Comparison of ENCODE assay signal across 19 cellular contexts in the genomic region with DNA sequence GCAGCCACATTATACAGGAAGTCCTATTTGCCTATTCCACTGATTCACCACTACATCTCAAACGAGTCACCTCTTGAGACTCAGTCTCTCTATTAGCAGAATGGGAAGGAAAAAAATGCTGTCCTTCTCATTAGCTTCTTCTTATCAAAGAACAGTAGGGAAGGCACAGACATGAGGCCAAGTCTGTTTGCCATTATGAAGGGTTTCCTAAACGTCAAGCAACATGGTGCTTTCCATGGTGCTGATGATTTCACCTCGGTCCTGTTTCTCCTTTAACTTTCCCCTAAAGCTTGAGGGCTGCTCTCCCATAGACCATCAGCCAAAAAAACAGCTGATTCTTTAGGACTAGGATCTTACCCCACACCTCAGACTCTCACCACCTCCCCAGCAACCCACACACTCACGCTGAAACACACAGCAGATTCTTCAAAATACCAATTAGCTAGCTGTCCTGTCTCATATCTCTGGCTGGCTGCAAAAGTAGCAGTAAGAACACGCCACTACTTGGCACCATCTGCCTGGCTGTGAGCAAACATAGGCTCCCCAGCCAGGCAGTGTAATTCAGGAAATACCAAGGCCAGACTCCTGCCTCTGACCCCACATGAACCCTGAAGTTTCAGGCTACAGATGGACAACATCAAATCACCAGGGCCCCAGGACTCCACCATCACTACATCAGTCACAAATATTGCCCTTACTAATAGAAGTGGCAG. TPM values are rescaled to one million over a fixed set of nuclear protein-coding genes. Genes with fewer than 3 reads are reported as not detected.
DNase-seq lines count a peak whose midpoint lies in the region; TF ChIP-seq lines count a peak whose summit lies in the region.
"Had no signal": no experiment of that assay in that cellular context is flagged by ENCODE, and none has a peak within 500 bp of the region (broad histone marks: within the 10 kb centered on the region; RNA-seq: fewer than 3 reads in every experiment).

No MANE protein-coding gene starts in this region.

- no peaks in the 10 kb centered on the region for H3K79me1 ChIP-seq in neuronal stem cell (ENCODE audit: low read depth, low read length)

- no peak overlapping the region for H2BK15ac ChIP-seq in neuronal stem cell (ENCODE audit: low read length)

- H3K27me3 ChIP-seq in esophagus muscularis mucosa (peaks cover 0 to 13% (median 0%) of the 10 kb centered on the region in 4 donors), neuronal stem cell (ENCODE audit: control insufficient read depth in 3 of 3, insufficient read depth in 3 of 3, low read depth in 1 of 3, low read length in 3 of 3) (no peaks in the 10 kb centered on the region)

- H3K9me3 ChIP-seq in esophagus muscularis mucosa (no peaks in the 10 kb centered on the region), neuronal stem cell (replicated peaks in 1 of 2; ENCODE audit: control insufficient read depth in 2 of 2, insufficient read depth in 1 of 2, low read depth in 1 of 2, low read length in 2 of 2) (no peaks in the 10 kb centered on the region)

- no peak overlapping the region for H3K4ac ChIP-seq in neuronal stem cell (ENCODE audit: low read length)

- no peak overlapping the region for H2AFZ ChIP-seq in neuronal stem cell (ENCODE audit: low read length)

- TF ChIP-seq POLR2A in esophagus muscularis mucosa (IDR thresholded peaks at IDR 0.05; ENCODE audit: low read depth) = no peak

- H3K4me1 ChIP-seq in esophagus muscularis mucosa (no peaks in the 10 kb centered on the region), neuronal stem cell (ENCODE audit: control insufficient read depth in 2 of 2, insufficient read depth in 1 of 2, low read depth in 1 of 2, low read length in 2 of 2) (peaks cover 0 to 8% of the 10 kb centered on the region in 2 donors)

- no peak overlapping the region for H3K9ac ChIP-seq in neuronal stem cell (ENCODE audit: low read depth, low read length, poor library complexity)

- no peak overlapping the region for H2BK120ac ChIP-seq in neuronal stem cell (ENCODE audit: low read depth, low read length)

- H3K4me3 ChIP-seq in esophagus muscularis mucosa = no peak overlapping the region
- no peak overlapping the region for H3K4me3 ChIP-seq in neuronal stem cell (ENCODE audit: low read length in 2 of 2)

- H2AK5ac ChIP-seq in neuronal stem cell (ENCODE audit: low read depth, low read length) = no peak overlapping the region

- H3K27ac ChIP-seq in esophagus muscularis mucosa (replicated peaks in 1 of 4) (no peak overlapping the region), neuronal stem cell (replicated peaks; ENCODE audit: low read length) (no peak overlapping the region)
- H3K27ac ChIP-seq: HL-60 had no signal

- no peak overlapping the region for H4K8ac ChIP-seq in neuronal stem cell (ENCODE audit: low read depth, low read length)

- 51% methylated on average over 5 of the region's 5 CpGs for WGBS in esophagus muscularis mucosa
- no CpG with 5 or more reads among the region's 5 CpGs for WGBS in neuronal stem cell (ENCODE audit: extremely low coverage in 2 of 2, insufficient read length in 2 of 2, insufficient replicate concordance in 1 of 2), 2 donors

- H3K36me3 ChIP-seq in esophagus muscularis mucosa (no peaks in the 10 kb centered on the region), neuronal stem cell (replicated peaks in 1 of 2; ENCODE audit: control insufficient read depth in 2 of 2, insufficient read depth in 2 of 2, low read length in 2 of 2) (no peaks in the 10 kb centered on the region)

- intact Hi-C loops in esophagus muscularis mucosa (cut with DNase I) = no loop called here

- no peak for TF ChIP-seq EP300 in esophagus muscularis mucosa (IDR thresholded peaks at IDR 0.05)

- no peak overlapping the region for H3K18ac ChIP-seq in neuronal stem cell (ENCODE audit: low read length)

- H3K14ac ChIP-seq in neuronal stem cell (ENCODE audit: low read length) = no peak overlapping the region

- no peak for TF ChIP-seq CTCF in esophagus muscularis mucosa (IDR thresholded peaks at IDR 0.05)

- H2BK12ac ChIP-seq in neuronal stem cell (ENCODE audit: low read length) = no peak overlapping the region

- no peak overlapping the region for H4K91ac ChIP-seq in neuronal stem cell (ENCODE audit: low read depth, low read length, poor library complexity)

- DNase-seq in SIG-M5 treated with dmso at 0.1 percent for 504 hours (lab: John Stamatoyannopoulos, UW; ENCODE audit: unreplicated experiment) = peak; percentile 5
- no peak for DNase-seq in SIG-M5 (lab: John Stamatoyannopoulos, UW)
- peak; percentile 19 for DNase-seq in esophagus muscularis mucosa (ENCODE audit: extremely low spot score)
- no peak for DNase-seq in neuronal stem cell (ENCODE audit: low spot score)
- DNase-seq in putamen (ENCODE audit: low spot score) = no peak
- DNase-seq in SHP77 treated with DMSO at 0.1 percent for 48 hours (lab: John Stamatoyannopoulos, UW) = no peak
- DNase-seq in activated CD4-positive, CD25-positive, alpha-beta regulatory T cell (lab: John Stamatoyannopoulos, UW) = no peak
- DNase-seq: 8988T; activated CD4-positive, alpha-beta T cell treated with anti-CD3 and anti-CD28 coated beads for 36 hours; CD4-positive, alpha-beta T cell; glutamatergic neuron; NCI-H2029; NCI-H69; RPMI8226; stimulated activated CD4-positive, alpha-beta T cell treated with anti-CD3 and anti-CD28 coated beads, Interleukin-15, amount 100 ng/mL, for 24 hours; T-helper 17 cell had no signal

- no peak overlapping the region for H2BK5ac ChIP-seq in neuronal stem cell (ENCODE audit: low read length)

- H3K4me2 ChIP-seq in neuronal stem cell (ENCODE audit: insufficient read depth, low read length, poor library complexity, severe bottlenecking) = no peak overlapping the region

- H3K23ac ChIP-seq in neuronal stem cell (ENCODE audit: low read depth, low read length, poor library complexity) = peak overlapping the region; percentile 6

TF ChIP-seq in PFSK-1, 5 proteins besides CTCF, POLR2A, EP300 and RAD21:
- TF ChIP-seq, protein P1, sequence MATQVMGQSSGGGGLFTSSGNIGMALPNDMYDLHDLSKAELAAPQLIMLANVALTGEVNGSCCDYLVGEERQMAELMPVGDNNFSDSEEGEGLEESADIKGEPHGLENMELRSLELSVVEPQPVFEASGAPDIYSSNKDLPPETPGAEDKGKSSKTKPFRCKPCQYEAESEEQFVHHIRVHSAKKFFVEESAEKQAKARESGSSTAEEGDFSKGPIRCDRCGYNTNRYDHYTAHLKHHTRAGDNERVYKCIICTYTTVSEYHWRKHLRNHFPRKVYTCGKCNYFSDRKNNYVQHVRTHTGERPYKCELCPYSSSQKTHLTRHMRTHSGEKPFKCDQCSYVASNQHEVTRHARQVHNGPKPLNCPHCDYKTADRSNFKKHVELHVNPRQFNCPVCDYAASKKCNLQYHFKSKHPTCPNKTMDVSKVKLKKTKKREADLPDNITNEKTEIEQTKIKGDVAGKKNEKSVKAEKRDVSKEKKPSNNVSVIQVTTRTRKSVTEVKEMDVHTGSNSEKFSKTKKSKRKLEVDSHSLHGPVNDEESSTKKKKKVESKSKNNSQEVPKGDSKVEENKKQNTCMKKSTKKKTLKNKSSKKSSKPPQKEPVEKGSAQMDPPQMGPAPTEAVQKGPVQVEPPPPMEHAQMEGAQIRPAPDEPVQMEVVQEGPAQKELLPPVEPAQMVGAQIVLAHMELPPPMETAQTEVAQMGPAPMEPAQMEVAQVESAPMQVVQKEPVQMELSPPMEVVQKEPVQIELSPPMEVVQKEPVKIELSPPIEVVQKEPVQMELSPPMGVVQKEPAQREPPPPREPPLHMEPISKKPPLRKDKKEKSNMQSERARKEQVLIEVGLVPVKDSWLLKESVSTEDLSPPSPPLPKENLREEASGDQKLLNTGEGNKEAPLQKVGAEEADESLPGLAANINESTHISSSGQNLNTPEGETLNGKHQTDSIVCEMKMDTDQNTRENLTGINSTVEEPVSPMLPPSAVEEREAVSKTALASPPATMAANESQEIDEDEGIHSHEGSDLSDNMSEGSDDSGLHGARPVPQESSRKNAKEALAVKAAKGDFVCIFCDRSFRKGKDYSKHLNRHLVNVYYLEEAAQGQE (IDR thresholded peaks at IDR 0.05; ENCODE audit: insufficient read depth in 1 of 2, low read depth in 2 of 2, low read length in 2 of 2) = peak; percentile 67 to 92; a peak in 3 of 4 replicates
- TF ChIP-seq FOXP2 (optimal IDR thresholded peaks at IDR 0.05; ENCODE audit: borderline replicate concordance, extremely low read depth, extremely low read length, insufficient read depth) = no peak
TF ChIP-seq in PFSK-1: peak in this region for 1.

RNA-seq across cellular contexts. Expression of a gene that starts 30.5 kb away (rescaled TPM):
- polyA plus RNA-seq in PFSK-1 (2012; ENCODE audit: insufficient read length, low read depth) = not detected
- 1 to 10 TPM in 1 of 4 donors, under 1 TPM in 2, not detected in 1; 0.33 to 1.0 (median 0.80) TPM for total RNA-seq in esophagus muscularis mucosa
- 1.7 TPM for polyA plus RNA-seq in neuronal stem cell (2013, experiment 1 of 2)
- 1.5 TPM for polyA plus RNA-seq in neuronal stem cell (2013, experiment 2 of 2)
- total RNA-seq: CD4-positive, alpha-beta T cell; LHCN-M2; T-helper 17 cell had no signal

Comparison
In these comparisons a context has a peak if more than half of its experiments do, and no peak if none do; other contexts are left out.
1. DNase-seq: peak in SIG-M5 treated with dmso at 0.1 percent for 504 hours (single experiment) and esophagus muscularis mucosa (single experiment); none in SIG-M5 (single experiment), neuronal stem cell (single experiment), putamen (single experiment), SHP77 treated with DMSO at 0.1 percent for 48 hours (single experiment) and activated CD4-positive, CD25-positive, alpha-beta regulatory T cell (0 of 4).